ENCODE assay signal across 24 cellular contexts in the genomic region with DNA sequence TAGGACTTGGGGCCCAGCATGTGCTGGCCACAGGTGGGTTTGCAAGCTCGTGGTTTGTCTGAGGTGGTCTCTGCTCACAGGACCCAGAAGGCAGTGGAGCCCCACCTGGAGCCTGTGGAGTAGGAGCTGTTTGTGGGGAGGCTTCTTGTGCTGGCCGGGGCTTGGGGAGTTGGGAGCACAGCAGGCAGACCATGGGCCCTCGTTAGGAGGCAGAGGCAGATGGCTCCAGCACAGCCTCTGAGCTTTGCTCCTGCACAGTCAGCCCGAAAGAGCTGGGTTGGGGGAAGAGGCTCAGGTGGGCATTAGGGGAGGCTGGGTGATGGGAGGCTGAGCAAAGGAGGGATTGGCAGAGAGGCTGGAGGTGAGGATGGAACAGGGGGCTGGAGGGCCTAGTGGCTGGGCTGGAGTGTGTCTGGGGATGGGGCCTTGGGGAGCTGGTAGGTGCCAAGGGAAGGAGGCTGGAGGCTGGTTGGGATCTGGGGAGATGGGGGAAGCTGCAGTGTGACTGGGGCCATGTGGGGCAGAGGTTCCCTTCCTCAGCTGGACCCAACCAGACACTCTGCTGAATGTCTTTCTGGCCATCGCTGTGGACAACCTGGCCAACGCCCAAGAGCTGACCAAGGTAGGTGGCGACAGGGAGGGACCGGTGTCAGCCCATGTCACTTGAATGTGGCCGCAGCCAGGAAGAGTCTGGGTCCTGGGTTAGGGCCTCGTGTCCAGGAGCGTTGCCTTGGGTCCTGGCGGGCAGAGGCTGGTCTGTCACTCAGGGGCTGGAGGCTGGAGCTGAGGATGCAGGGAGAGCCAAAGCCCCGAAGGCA.
DNase-seq lines count a peak whose midpoint lies in the region; FAIRE-seq and TF ChIP-seq lines count a peak whose summit lies in the region.
"Had no signal": no experiment of that assay in that cellular context is flagged by ENCODE, and none has a peak within 500 bp of the region (broad histone marks: within the 10 kb centered on the region; RNA-seq: fewer than 3 reads in every experiment).

No MANE protein-coding gene starts in this region.

- H3K27ac ChIP-seq in kidney (ENCODE audit: low read depth in 2 of 2, low read length in 2 of 2) (no peak overlapping the region), stomach (no peak overlapping the region)
- H3K27ac ChIP-seq: ascending aorta, cardiac muscle cell, esophagus muscularis mucosa, hepatocyte, transverse colon had no signal

- FAIRE-seq in kidney (lab: Jason Lieb, UNC) = no peak
- FAIRE-seq: GM18507 had no signal

- TF ChIP-seq CTCF in kidney (IDR thresholded peaks at IDR 0.05; ENCODE audit: borderline replicate concordance, extremely low read depth, insufficient read depth) = no peak
- TF ChIP-seq CTCF in stomach (IDR thresholded peaks at IDR 0.05) = no peak

- in situ Hi-C loops in KBM-7 (cut with MboI; ENCODE audit: low pct_unique_long_range_greater_than_20kb, low sequenced_read_pairs) = no loop called here

- H3K36me3 ChIP-seq in kidney (ENCODE audit: control insufficient read depth in 1 of 2, insufficient read depth in 2 of 2, low read length in 2 of 2) (no peaks in the 10 kb centered on the region), stomach (no peaks in the 10 kb centered on the region)
- H3K36me3 ChIP-seq: ascending aorta, cardiac muscle cell, esophagus muscularis mucosa, transverse colon had no signal

- no peak for TF ChIP-seq EP300 in stomach (IDR thresholded peaks at IDR 0.05)

- H3K4me1 ChIP-seq in kidney (ENCODE audit: control insufficient read depth in 1 of 2, insufficient read depth in 1 of 2, low read depth in 1 of 2, low read length in 2 of 2) (no peaks in the 10 kb centered on the region), stomach (no peaks in the 10 kb centered on the region)
- H3K4me1 ChIP-seq: ascending aorta, esophagus muscularis mucosa, transverse colon had no signal

- no peak for TF ChIP-seq POLR2A in stomach (IDR thresholded peaks at IDR 0.05)

- 77 to 85% (median 82%) methylated on average over 9 to 13 of the region's 13 CpGs for whole genome bisulfite sequencing in stomach, 5 donors

- H3K4me3 ChIP-seq in kidney (ENCODE audit: low read length in 2 of 2) (no peak overlapping the region), stomach (no peak overlapping the region)
- H3K4me3 ChIP-seq: ascending aorta, cardiac muscle cell, esophagus muscularis mucosa, hepatocyte, smooth muscle cell, transverse colon had no signal

- peak; percentile 50 for DNase-seq in activated effector memory CD4-positive, alpha-beta T cell treated with anti-CD3 and anti-CD28 coated beads, Interleukin-2, amount 50 U/mL, for 16 hours
- DNase-seq in activated effector memory CD4-positive, alpha-beta T cell treated with Interleukin-2 at 50 U/mL for 16 hours = no peak
- peak; percentile 13 for DNase-seq in NCI-H2171 (lab: John Stamatoyannopoulos, UW)
- peak; percentile 51 for DNase-seq in kidney
- DNase-seq in stomach = peak; percentile 20
- no peak for DNase-seq in KBM-7
- DNase-seq in RKO (ENCODE audit: low spot score) = no peak
- DNase-seq in mucosa of gallbladder (ENCODE audit: low spot score) = no peak
- DNase-seq: activated CD4-positive, CD25-positive, alpha-beta regulatory T cell; cortex of kidney; foreskin melanocyte; GDM1; immature natural killer cell; midbrain; NCI-H1436; NCI-H510A; stimulated activated CD4-positive, alpha-beta T cell treated with anti-CD3 and anti-CD28 coated beads, Interleukin-2, amount 100 ng/mL, for 24 hours; transverse colon had no signal

- intact Hi-C loops in kidney (cut with DNase I) = no loop called here
- intact Hi-C loops in stomach (cut with DNase I; ENCODE audit: low total_unique reads) = no loop called here

- H3K9ac ChIP-seq in kidney (ENCODE audit: low read length in 2 of 2) = no peak overlapping the region

- H3K9me3 ChIP-seq in kidney (ENCODE audit: control insufficient read depth in 1 of 2, low read length in 2 of 2) (no peaks in the 10 kb centered on the region), stomach (no peaks in the 10 kb centered on the region)
- H3K9me3 ChIP-seq: ascending aorta, esophagus muscularis mucosa, transverse colon had no signal

- H3K27me3 ChIP-seq in stomach = peaks cover 0 to 17% (median 0%) of the 10 kb centered on the region in 3 donors
- H3K27me3 ChIP-seq: ascending aorta, cardiac muscle cell, hepatocyte, transverse colon had no signal

Comparison
In these comparisons a context has a peak if more than half of its experiments do, and no peak if none do; other contexts are left out.
1. DNase-seq: peak in activated effector memory CD4-positive, alpha-beta T cell treated with anti-CD3 and anti-CD28 coated beads, Interleukin-2, amount 50 U/mL, for 16 hours (single experiment), NCI-H2171 (single experiment), kidney (single experiment) and stomach (single experiment); none in activated effector memory CD4-positive, alpha-beta T cell treated with Interleukin-2 at 50 U/mL for 16 hours (single experiment), KBM-7 (single experiment), RKO (single experiment) and mucosa of gallbladder (single experiment).